Comparison of ENCODE assay signal across 17 cellular contexts in the genomic region with DNA sequence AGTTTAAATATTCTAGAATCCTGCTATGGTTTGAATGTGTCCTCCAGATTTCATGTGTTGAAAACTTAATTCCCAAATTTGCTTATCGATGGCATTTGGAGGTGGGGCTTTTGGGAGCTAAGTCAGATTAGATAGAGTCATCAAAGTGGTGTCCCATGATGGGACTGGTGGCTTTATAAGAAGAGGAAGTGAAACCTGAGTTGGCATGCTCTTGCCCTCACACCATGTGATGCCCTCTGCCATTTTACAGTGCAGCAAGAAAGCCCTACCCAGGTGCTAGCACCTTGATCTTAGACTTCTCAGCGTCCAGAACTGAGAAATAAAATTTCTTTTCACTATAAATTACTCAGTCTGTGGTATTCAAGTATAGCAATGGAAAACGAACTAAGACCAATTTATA.
DNase-seq lines count a peak whose midpoint lies in the region; ATAC-seq lines count a peak whose summit lies in the region.
"Had no signal": no experiment of that assay in that cellular context is flagged by ENCODE, and none has a peak within 500 bp of the region (broad histone marks: within the 10 kb centered on the region; RNA-seq: fewer than 3 reads in every experiment).

No MANE protein-coding gene starts in this region.

- H3K27me3 ChIP-seq in SJCRH30: no peaks in the 10 kb centered on the region
- H3K27me3 ChIP-seq: BLaER1 treated with 17β-estradiol and CSF1 and Interleukin-3, amounts not matched to agents 10 nM and 100 nM had no signal

- no peak overlapping the region for H3K4me3 ChIP-seq in SJCRH30
- H3K4me3 ChIP-seq: BLaER1 treated with 17β-estradiol and CSF1 and Interleukin-3, amounts not matched to agents 10 nM and 100 nM had no signal

- DNase-seq in NCI-H2029 (lab: John Stamatoyannopoulos, UW): peak; percentile 12
- no peak for DNase-seq in NCI-H2029 treated with DMSO at 0.1 percent for 48 hours (lab: John Stamatoyannopoulos, UW)
- DNase-seq in NOMO-1 treated with DMSO at 0.1 percent for 48 hours (lab: John Stamatoyannopoulos, UW; ENCODE audit: unreplicated experiment): peak; percentile 59
- no peak for DNase-seq in NCI-H1105 (lab: John Stamatoyannopoulos, UW)
- no peak for DNase-seq in DMS 273 treated with DMSO at 0.1 percent for 48 hours (lab: John Stamatoyannopoulos, UW)
- no peak for DNase-seq in SJCRH30
- DNase-seq: activated CD4-positive, alpha-beta T cell treated with anti-CD3 and anti-CD28 coated beads, Interleukin-2, amount 50 U/mL, for 1 hour; activated naive CD4-positive, alpha-beta T cell; activated T-cell treated with anti-CD3 and anti-CD28 coated beads for 4 hours; NCI-H1436; NCI-H226; stimulated activated CD8-positive, alpha-beta memory T cell treated with anti-CD3 and anti-CD28 coated beads, Interleukin-4, amount 100 ng/mL, for 48 hours had no signal

- ATAC-seq in HG03175 (IDR thresholded peaks at IDR 0.05; ENCODE audit: unreplicated experiment) (peak; percentile 54), GM21529 (IDR thresholded peaks at IDR 0.05; ENCODE audit: unreplicated experiment) (no peak)
- ATAC-seq: esophagus mucosa had no signal

- no peaks in the 10 kb centered on the region for H3K9me3 ChIP-seq in SJCRH30 (replicated peaks)

- no peak overlapping the region for H3K27ac ChIP-seq in SJCRH30
- H3K27ac ChIP-seq: BLaER1 treated with 17β-estradiol and CSF1 and Interleukin-3, amounts not matched to agents 10 nM and 100 nM; HL-60 had no signal

- H3K4me1 ChIP-seq in SJCRH30: peaks cover 21% of the 10 kb centered on the region

- H3K36me3 ChIP-seq in SJCRH30: no peaks in the 10 kb centered on the region
- H3K36me3 ChIP-seq: BLaER1 treated with 17β-estradiol and CSF1 and Interleukin-3, amounts not matched to agents 10 nM and 100 nM had no signal

Comparison
In these comparisons a context has a peak if more than half of its experiments do, and no peak if none do; other contexts are left out.
1. DNase-seq: peak in NCI-H2029 (single experiment) and NOMO-1 treated with DMSO at 0.1 percent for 48 hours (single experiment); none in NCI-H2029 treated with DMSO at 0.1 percent for 48 hours (single experiment), NCI-H1105 (single experiment), DMS 273 treated with DMSO at 0.1 percent for 48 hours (single experiment) and SJCRH30 (0 of 2).